In genomic region chr3:189466004-189466403, GRCh38 we compare ENCODE assay signal across 15 cellular contexts.
DNase-seq lines count a peak whose midpoint lies in the region; FAIRE-seq lines count a peak whose summit lies in the region.
"Had no signal": no experiment of that assay in that cellular context is flagged by ENCODE, and none has a peak within 500 bp of the region (broad histone marks: within the 10 kb centered on the region; RNA-seq: fewer than 3 reads in every experiment).

No MANE protein-coding gene starts in this region.

- H3K27ac ChIP-seq in mesenchymal stem cell (ENCODE audit: low read length, poor library complexity, severe bottlenecking): no peak overlapping the region
- H3K27ac ChIP-seq: KMS-11 had no signal

- no peak overlapping the region for H2BK15ac ChIP-seq in mesenchymal stem cell (ENCODE audit: low read depth, poor library complexity, severe bottlenecking)

- H2BK5ac ChIP-seq in mesenchymal stem cell (ENCODE audit: low read depth, low read length, poor library complexity, severe bottlenecking): no peak overlapping the region

- DNase-seq in SIG-M5 treated with dmso at 0.1 percent for 504 hours (lab: John Stamatoyannopoulos, UW; ENCODE audit: unreplicated experiment) (peak; percentile 39), SIG-M5 (lab: John Stamatoyannopoulos, UW) (no peak), NCI-H69 (lab: John Stamatoyannopoulos, UW) (peak; percentile 62), kidney tubule cell (ENCODE audit: low spot score) (peak; percentile 19), urothelium cell line (ENCODE audit: low spot score) (no peak), mesenchymal stem cell (no peak), NCI-H2196 treated with DMSO at 0.1 percent for 48 hours (lab: John Stamatoyannopoulos, UW; ENCODE audit: unreplicated experiment) (no peak), AG20443 (ENCODE audit: low spot score) (no peak)
- DNase-seq: CD8-positive, alpha-beta T cell; COR-L47; DMS79 had no signal

- no peaks in the 10 kb centered on the region for H3K4me1 ChIP-seq in mesenchymal stem cell (ENCODE audit: control insufficient read depth, insufficient read depth, low read depth, low read length)

- FAIRE-seq in urothelium cell line (lab: Jason Lieb, UNC): peak; percentile 9
- FAIRE-seq: A204.1, D721Med, GM12891 had no signal

- H3K18ac ChIP-seq in mesenchymal stem cell (ENCODE audit: low read depth in 1 of 2, low read length in 2 of 2): no peak overlapping the region

- H4K91ac ChIP-seq in mesenchymal stem cell (ENCODE audit: low read length): no peak overlapping the region

- no peak overlapping the region for H3K4me2 ChIP-seq in mesenchymal stem cell (ENCODE audit: low read length, poor library complexity, severe bottlenecking)
- H3K4me2 ChIP-seq: KMS-11 had no signal

- H3K4me3 ChIP-seq in mesenchymal stem cell (ENCODE audit: insufficient read depth in 1 of 2, low read depth in 1 of 2, low read length in 2 of 2): no peak overlapping the region

- H3K14ac ChIP-seq in mesenchymal stem cell (ENCODE audit: low read length in 2 of 2): no peak overlapping the region

- no peak overlapping the region for H2BK12ac ChIP-seq in mesenchymal stem cell (ENCODE audit: low read length in 2 of 2)

- H2AK5ac ChIP-seq in mesenchymal stem cell (ENCODE audit: low read length, severe bottlenecking): no peak overlapping the region

- 90% methylated on average over 1 of the region's 2 CpGs for WGBS in mesenchymal stem cell

- no peaks in the 10 kb centered on the region for H3K9me3 ChIP-seq in mesenchymal stem cell (ENCODE audit: control insufficient read depth, low read length)

- H4K8ac ChIP-seq in mesenchymal stem cell (ENCODE audit: low read length): no peak overlapping the region

- H2BK120ac ChIP-seq in mesenchymal stem cell (ENCODE audit: low read depth, low read length): no peak overlapping the region

- H3K36me3 ChIP-seq in mesenchymal stem cell (ENCODE audit: control insufficient read depth in 1 of 2, insufficient read depth in 2 of 2, low read depth in 1 of 2, low read length in 2 of 2): no peaks in the 10 kb centered on the region

- H2AFZ ChIP-seq in mesenchymal stem cell (ENCODE audit: low read depth, low read length): no peak overlapping the region

- H3K79me1 ChIP-seq in mesenchymal stem cell (replicated peaks; ENCODE audit: low read length, poor library complexity, severe bottlenecking): no peaks in the 10 kb centered on the region

- H3K23ac ChIP-seq in mesenchymal stem cell (ENCODE audit: low read length in 2 of 2): no peak overlapping the region

- no peak overlapping the region for H3K9ac ChIP-seq in mesenchymal stem cell (ENCODE audit: low read length)
- H3K9ac ChIP-seq: KMS-11 had no signal

- no peak overlapping the region for H3K4ac ChIP-seq in mesenchymal stem cell (ENCODE audit: low read depth in 1 of 2, low read length in 2 of 2)

- H3K27me3 ChIP-seq in mesenchymal stem cell (ENCODE audit: control insufficient read depth in 1 of 2, insufficient read depth in 1 of 2, low read length in 2 of 2): no peaks in the 10 kb centered on the region

Comparison
In these comparisons a context has a peak if more than half of its experiments do, and no peak if none do; other contexts are left out.
1. DNase-seq: peak in SIG-M5 treated with dmso at 0.1 percent for 504 hours (single experiment), NCI-H69 (single experiment) and kidney tubule cell (single experiment); none in SIG-M5 (single experiment), urothelium cell line (single experiment), mesenchymal stem cell (single experiment), NCI-H2196 treated with DMSO at 0.1 percent for 48 hours (single experiment) and AG20443 (single experiment).